Comparison of ENCODE assay signal across 8 cellular contexts in genomic region chr12:56636118-56636674, GRCh38. TPM values are rescaled to one million over a fixed set of nuclear protein-coding genes. Genes with fewer than 3 reads are reported as not detected.
DNase-seq lines count a peak whose midpoint lies in the region; ATAC-seq and TF ChIP-seq lines count a peak whose summit lies in the region.

No MANE protein-coding gene starts in this region.

- ATAC-seq in upper lobe of right lung, result peak; percentile 83

- H3K36me3 ChIP-seq in GM06990 (ENCODE audit: control insufficient read depth, insufficient read depth, low read length), result peaks cover 11% of the 10 kb centered on the region
- H3K36me3 ChIP-seq in upper lobe of right lung, result peaks cover 37% of the 10 kb centered on the region

- H3K4me3 ChIP-seq in GM06990 (replicated peaks; ENCODE audit: low read depth, low read length), result peak overlapping the region; percentile 86
- H3K4me3 ChIP-seq in HFF-Myc (replicated peaks; ENCODE audit: low read depth, low read length), result peak overlapping the region; percentile 75
- H3K4me3 ChIP-seq in upper lobe of right lung, result peak overlapping the region; percentile 87

- H3K27ac ChIP-seq in upper lobe of right lung, result peak overlapping the region; percentile 92

- no peaks in the 10 kb centered on the region for H3K9me3 ChIP-seq in upper lobe of right lung

- H3K27me3 ChIP-seq in GM06990 (replicated peaks; ENCODE audit: control insufficient read depth, insufficient read depth, low read length) (no peaks in the 10 kb centered on the region), upper lobe of right lung (no peaks in the 10 kb centered on the region)

- TF ChIP-seq CTCF in GM06990 (IDR thresholded peaks at IDR 0.05; ENCODE audit: insufficient read depth, low read length, poor library complexity, severe bottlenecking) (no peak), HFF-Myc (IDR thresholded peaks at IDR 0.05; ENCODE audit: low read depth, low read length, missing control alignments) (no peak), upper lobe of right lung (IDR thresholded peaks at IDR 0.05) (no peak)

- intact Hi-C loops in cardiac septum (cut with DNase I), result loop anchor here (2.0 to 5.0 kb wide), 5 partner anchors 53 to 121 kb away; partner anchors contain the start of genes NACA and PTGES3
- intact Hi-C loops in posterior vena cava (cut with DNase I), result loop anchor here in 1 of 2 donors (5.0 kb wide), 1 partner anchor 114 kb away; the partner anchor contains the start of gene RBMS2
- intact Hi-C loops in upper lobe of right lung (cut with DNase I), result no loop called here

- peaks cover 42% of the 10 kb centered on the region for H3K4me1 ChIP-seq in upper lobe of right lung

- DNase-seq in GM06990 (ENCODE audit: extremely low read depth, insufficient read length) (peak; percentile 87), HFF-Myc (ENCODE audit: extremely low read depth, low read depth) (peak; percentile 65), MV-4-11 (lab: John Stamatoyannopoulos, UW) (peak; percentile 81), SKM-1 (lab: John Stamatoyannopoulos, UW; ENCODE audit: unreplicated experiment) (peak; percentile 35), cardiac septum (ENCODE audit: low spot score) (peak; percentile 94), posterior vena cava (ENCODE audit: low spot score) (peak; percentile 93), upper lobe of right lung (peak; percentile 92)
- peak; percentile 71 for DNase-seq in activated naive CD8-positive, alpha-beta T cell treated with anti-CD3 and anti-CD28 coated beads, Interleukin-2, amount 50 U/mL, for 16 hours (ENCODE audit: low read depth, low spot score)

RNA-seq across cellular contexts. Expression of gene BAZ2A, which starts 6.1 kb away (rescaled TPM):
- 49.0 TPM for total RNA-seq in cardiac septum
- total RNA-seq in posterior vena cava, result 10 to 100 TPM; 48.7 to 66.3 TPM
- total RNA-seq in upper lobe of right lung, result 98.5 TPM

RNA-seq across cellular contexts. Expression of gene ATP5F1B, which starts 9.6 kb away (rescaled TPM):
- 2,154 TPM for total RNA-seq in cardiac septum
- 100 to 1,000 TPM; 363 to 368 TPM for total RNA-seq in posterior vena cava
- total RNA-seq in upper lobe of right lung, result 338 TPM

RNA-seq across cellular contexts. Expression of gene PTGES3, which starts 51.9 kb away (rescaled TPM):
- 121 TPM for total RNA-seq in cardiac septum
- 100 to 1,000 TPM; 132 to 145 TPM for total RNA-seq in posterior vena cava
- total RNA-seq in upper lobe of right lung, result 168 TPM

Comparison
In these comparisons a context has a peak if more than half of its experiments do, and no peak if none do; other contexts are left out.
1. Peak in every context shown above with its lines: DNase-seq, ATAC-seq, H3K4me3 ChIP-seq and H3K27ac ChIP-seq.
2. DNase-seq: peak in every context shown above with its lines; median percentile 94 in cardiac septum; 93 in posterior vena cava; 92 in upper lobe of right lung; 87 in GM06990; 81 in MV-4-11; 71 in activated naive CD8-positive, alpha-beta T cell treated with anti-CD3 and anti-CD28 coated beads, Interleukin-2, amount 50 U/mL, for 16 hours; 65 in HFF-Myc; 35 in SKM-1.